ENCODE assay signal across 16 cellular contexts in genomic region chr6:3286641-3287171, GRCh38. TPM values are rescaled to one million over a fixed set of nuclear protein-coding genes. Genes with fewer than 3 reads are reported as not detected.
"Had no signal": no experiment of that assay in that cellular context is flagged by ENCODE, and none has a peak within 500 bp of the region (broad histone marks: within the 10 kb centered on the region; RNA-seq: fewer than 3 reads in every experiment).

No MANE protein-coding gene starts in this region.

- H3K4me3 Mint-ChIP-seq: activated CD4-positive, alpha-beta T cell treated with anti-CD3 and anti-CD28 coated beads, Interleukin-2, amount 10 ng/mL, durations not matched to agents 7 days and 5 days; activated T-helper 17 cell treated with anti-CD3 and anti-CD28 coated beads, Interleukin-2, amount 50 U/mL, for 72 hours; T-helper 17 cell had no signal

- H3K27ac Mint-ChIP-seq: activated CD4-positive, alpha-beta T cell treated with anti-CD3 and anti-CD28 coated beads, Interleukin-2, amount 10 ng/mL, durations not matched to agents 7 days and 5 days; activated T-helper 17 cell treated with anti-CD3 and anti-CD28 coated beads, Interleukin-2, amount 50 U/mL, for 72 hours; T-helper 17 cell had no signal

- H3K9me3 Mint-ChIP-seq: activated CD4-positive, alpha-beta T cell treated with anti-CD3 and anti-CD28 coated beads, Interleukin-2, amount 10 ng/mL, durations not matched to agents 7 days and 5 days; activated T-helper 17 cell treated with anti-CD3 and anti-CD28 coated beads, Interleukin-2, amount 50 U/mL, for 72 hours had no signal

- H3K4me1 Mint-ChIP-seq: activated CD4-positive, alpha-beta T cell treated with anti-CD3 and anti-CD28 coated beads, Interleukin-2, amount 10 ng/mL, durations not matched to agents 7 days and 5 days; activated T-helper 17 cell treated with anti-CD3 and anti-CD28 coated beads, Interleukin-2, amount 50 U/mL, for 72 hours had no signal

- ATAC-seq: activated T-helper 17 cell treated with anti-CD3 and anti-CD28 coated beads, Interleukin-2, amount 50 U/mL, for 72 hours; body of pancreas; lower lobe of right lung; T-helper 17 cell had no signal

- DNase-seq: activated CD4-positive, alpha-beta T cell treated with anti-CD3 and anti-CD28 coated beads, Interleukin-2, amount 10 ng/mL, durations not matched to agents 7 days and 5 days; activated CD4-positive, CD25-positive, alpha-beta regulatory T cell; activated naive CD4-positive, alpha-beta T cell treated with anti-CD3 and anti-CD28 coated beads, Interleukin-2, amount 50 U/mL, for 16 hours; activated T-cell treated with anti-CD3 and anti-CD28 coated beads for 4 hours; hypothalamus; lower lobe of right lung; midbrain; nucleus accumbens; stimulated activated CD4-positive, alpha-beta T cell treated with anti-CD3 and anti-CD28 coated beads, Interleukin-4, amount 100 ng/mL, for 24 hours; T-helper 17 cell had no signal

- H3K4me1 ChIP-seq: adrenal gland, body of pancreas had no signal

- FAIRE-seq: endometrium had no signal

- H3K27me3 Mint-ChIP-seq: activated CD4-positive, alpha-beta T cell treated with anti-CD3 and anti-CD28 coated beads, Interleukin-2, amount 10 ng/mL, durations not matched to agents 7 days and 5 days; activated T-helper 17 cell treated with anti-CD3 and anti-CD28 coated beads, Interleukin-2, amount 50 U/mL, for 72 hours; T-helper 17 cell had no signal

- H3K4me3 ChIP-seq: adrenal gland, body of pancreas, lower lobe of right lung, tibial nerve had no signal

- H3K27me3 ChIP-seq: adrenal gland, body of pancreas, tibial nerve had no signal

- H3K27ac ChIP-seq: adrenal gland, body of pancreas, lower lobe of right lung, tibial nerve had no signal

- H3K36me3 ChIP-seq: adrenal gland had no signal

- H3K9me3 ChIP-seq: adrenal gland, body of pancreas, lower lobe of right lung, tibial nerve had no signal

RNA-seq across cellular contexts. Expression of gene TUBB2B, which starts 59.3 kb away (rescaled TPM):
- total RNA-seq: activated CD4-positive, alpha-beta T cell treated with anti-CD3 and anti-CD28 coated beads, Interleukin-2, amount 10 ng/mL, durations not matched to agents 7 days and 5 days; activated CD8-positive, alpha-beta memory T cell treated with anti-CD3 and anti-CD28 coated beads for 36 hours had no signal
